16 cellular contexts compared by ENCODE assay signal in genomic region chr2:217698691-217699090, GRCh38.
A peak's percentile ranks its signal among the peaks of the same experiment; 100 is the strongest.
DNase-seq lines count a peak whose midpoint lies in the region; ATAC-seq, FAIRE-seq and TF ChIP-seq lines count a peak whose summit lies in the region.
"Had no signal": no experiment of that assay in that cellular context is flagged by ENCODE, and none has a peak within 500 bp of the region (broad histone marks: within the 10 kb centered on the region; RNA-seq: fewer than 3 reads in every experiment).

No MANE protein-coding gene starts in this region.

- H3K27ac ChIP-seq in esophagus muscularis mucosa (replicated peaks in 1 of 4) (peak overlapping the region; percentile 12 to 55 (median 39)), thyroid gland (peak overlapping the region; percentile 63 to 91 (median 87))

- H3K4me3 Mint-ChIP-seq in activated naive CD4-positive, alpha-beta T cell treated with anti-CD3 and anti-CD28 coated beads for 36 hours = no peak overlapping the region
- H3K4me3 Mint-ChIP-seq: B cell; CD4-positive, alpha-beta T cell; GM23338; H9 had no signal

- ATAC-seq in HG02973 (IDR thresholded peaks at IDR 0.05; ENCODE audit: unreplicated experiment) = no peak
- ATAC-seq: GM12878, GM23338 had no signal

- CTCF ChIA-PET in activated naive CD4-positive, alpha-beta T cell treated with anti-CD3 and anti-CD28 coated beads for 36 hours (lab: Charles Lee) = no interaction called here

- H3K4me3 ChIP-seq in esophagus muscularis mucosa (no peak overlapping the region), thyroid gland (replicated peaks in 1 of 3) (no peak overlapping the region)
- H3K4me3 ChIP-seq: GM12878, GM23338 had no signal

- H3K36me3 Mint-ChIP-seq in activated naive CD4-positive, alpha-beta T cell treated with anti-CD3 and anti-CD28 coated beads for 36 hours (ENCODE audit: low read depth) = no peaks in the 10 kb centered on the region

- H3K4me1 ChIP-seq in esophagus muscularis mucosa (peaks cover 0 to 49% (median 28%) of the 10 kb centered on the region in 4 donors), thyroid gland (peaks cover 19 to 32% of the 10 kb centered on the region in 2 donors)

- H3K9me3 ChIP-seq in esophagus muscularis mucosa (no peaks in the 10 kb centered on the region), thyroid gland (no peaks in the 10 kb centered on the region)

- no peaks in the 10 kb centered on the region for H3K9me3 Mint-ChIP-seq in activated naive CD4-positive, alpha-beta T cell treated with anti-CD3 and anti-CD28 coated beads for 36 hours
- H3K9me3 Mint-ChIP-seq: CD4-positive, alpha-beta T cell; GM23338; H9 had no signal

- H3K27ac Mint-ChIP-seq in activated naive CD4-positive, alpha-beta T cell treated with anti-CD3 and anti-CD28 coated beads for 36 hours = no peak overlapping the region
- H3K27ac Mint-ChIP-seq: B cell; CD4-positive, alpha-beta T cell; GM23338; H9 had no signal

- TF ChIP-seq POLR2A in esophagus muscularis mucosa (IDR thresholded peaks at IDR 0.05; ENCODE audit: low read depth) = no peak
- TF ChIP-seq POLR2A in thyroid gland (IDR thresholded peaks at IDR 0.05) = no peak
- TF ChIP-seq POLR2A in H54 (IDR thresholded peaks at IDR 0.05; ENCODE audit: low read depth, low read length) = no peak

- intact Hi-C loops in esophagus muscularis mucosa (cut with DNase I) = no loop called here
- intact Hi-C loops in thyroid gland (cut with DNase I) = no loop called here
- intact Hi-C loops in activated naive CD4-positive, alpha-beta T cell treated with anti-CD3 and anti-CD28 coated beads for 36 hours (cut with micrococcal nuclease) = no loop called here

- TF ChIP-seq CTCF in esophagus muscularis mucosa (IDR thresholded peaks at IDR 0.05) (no peak), thyroid gland (IDR thresholded peaks at IDR 0.05) (no peak)

- FAIRE-seq in H54 (lab: Jason Lieb, UNC) = no peak
- FAIRE-seq: A204.1, GM12878, GM18507 had no signal

- no peaks in the 10 kb centered on the region for H3K36me3 ChIP-seq in esophagus muscularis mucosa
- H3K36me3 ChIP-seq in thyroid gland = no peaks in the 10 kb centered on the region

- peaks cover 5% of the 10 kb centered on the region for H3K4me1 Mint-ChIP-seq in activated naive CD4-positive, alpha-beta T cell treated with anti-CD3 and anti-CD28 coated beads for 36 hours (ENCODE audit: low read depth)
- H3K4me1 Mint-ChIP-seq: B cell, GM23338, H9 had no signal

- H3K27me3 Mint-ChIP-seq in activated naive CD4-positive, alpha-beta T cell treated with anti-CD3 and anti-CD28 coated beads for 36 hours (ENCODE audit: low read depth) = no peaks in the 10 kb centered on the region

- H3K27me3 ChIP-seq in esophagus muscularis mucosa = no peaks in the 10 kb centered on the region
- no peaks in the 10 kb centered on the region for H3K27me3 ChIP-seq in thyroid gland

- no peak for TF ChIP-seq EP300 in esophagus muscularis mucosa (IDR thresholded peaks at IDR 0.05)

- DNase-seq in esophagus muscularis mucosa (ENCODE audit: extremely low spot score) = no peak
- DNase-seq in islet precursor cell = peak; percentile 7
- peak; percentile 91 to 94 for DNase-seq in thyroid gland
- no peak for DNase-seq in H54 (ENCODE audit: insufficient read length, low spot score)
- no peak for DNase-seq in activated naive CD4-positive, alpha-beta T cell treated with anti-CD3 and anti-CD28 coated beads for 36 hours
- no peak for DNase-seq in stimulated activated CD4-positive, alpha-beta T cell treated with anti-CD3 and anti-CD28 coated beads, Interleukin-4, amount 100 ng/mL, for 24 hours
- DNase-seq: C1 segment of cervical spinal cord; CD4-positive, alpha-beta T cell; DMS79; H9 had no signal

- 54% methylated on average over 3 of the region's 3 CpGs for WGBS in esophagus muscularis mucosa
- 54 to 66% methylated on average over 3 of the region's 3 CpGs for WGBS in thyroid gland, 2 donors

Comparison
In these comparisons a context has a peak if more than half of its experiments do, and no peak if none do; other contexts are left out.
1. DNase-seq: peak in islet precursor cell (single experiment) and thyroid gland (2 of 2); none in esophagus muscularis mucosa (single experiment), H54 (single experiment), activated naive CD4-positive, alpha-beta T cell treated with anti-CD3 and anti-CD28 coated beads for 36 hours (single experiment) and stimulated activated CD4-positive, alpha-beta T cell treated with anti-CD3 and anti-CD28 coated beads, Interleukin-4, amount 100 ng/mL, for 24 hours (single experiment).